13 cellular contexts compared by ENCODE assay signal in genomic region chr17:27491713-27492190, GRCh38. TPM values are rescaled to one million over a fixed set of nuclear protein-coding genes. Genes with fewer than 3 reads are reported as not detected.
DNase-seq lines count a peak whose midpoint lies in the region; ATAC-seq, FAIRE-seq and TF ChIP-seq lines count a peak whose summit lies in the region.
"Had no signal": no experiment of that assay in that cellular context is flagged by ENCODE, and none has a peak within 500 bp of the region (broad histone marks: within the 10 kb centered on the region; RNA-seq: fewer than 3 reads in every experiment).

No MANE protein-coding gene starts in this region.

- POLR2A ChIA-PET in activated CD4-positive, alpha-beta memory T cell treated with anti-CD3 and anti-CD28 coated beads for 36 hours (lab: Charles Lee): no interaction called here

- H2AFZ ChIP-seq in astrocyte (ENCODE audit: low read depth, low read length): no peak overlapping the region

- H3K27ac ChIP-seq in CD4-positive, CD25-positive, alpha-beta regulatory T cell (ENCODE audit: insufficient read depth, low read length, poor library complexity, severe bottlenecking): no peak overlapping the region
- H3K27ac ChIP-seq in HUES64 (ENCODE audit: low read depth, low read length): no peak overlapping the region
- no peak overlapping the region for H3K27ac ChIP-seq in astrocyte (ENCODE audit: low read depth, low read length)

- no peaks in the 10 kb centered on the region for H3K4me1 ChIP-seq in CD4-positive, CD25-positive, alpha-beta regulatory T cell (ENCODE audit: control insufficient read depth, insufficient read depth, low read length, poor library complexity, severe bottlenecking)
- H3K4me1 ChIP-seq in HUES64 (ENCODE audit: insufficient read depth, low read length) (peaks cover 76% of the 10 kb centered on the region), astrocyte (ENCODE audit: insufficient read depth, low read length) (peaks cover 15% of the 10 kb centered on the region)

- H3K4me2 ChIP-seq in astrocyte (ENCODE audit: low read length): no peak overlapping the region

- H3K36me3 ChIP-seq in CD4-positive, CD25-positive, alpha-beta regulatory T cell (ENCODE audit: control insufficient read depth, insufficient read depth, low read length): no peaks in the 10 kb centered on the region
- no peaks in the 10 kb centered on the region for H3K36me3 ChIP-seq in HUES64 (ENCODE audit: insufficient read depth, low read length)
- no peaks in the 10 kb centered on the region for H3K36me3 ChIP-seq in astrocyte (ENCODE audit: insufficient read depth, low read length)

- H3K27me3 ChIP-seq in CD4-positive, CD25-positive, alpha-beta regulatory T cell (ENCODE audit: control insufficient read depth, insufficient read depth, low read length): no peaks in the 10 kb centered on the region
- H3K27me3 ChIP-seq in HUES64 (ENCODE audit: insufficient read depth, low read length) (no peaks in the 10 kb centered on the region), astrocyte (ENCODE audit: insufficient read depth, low read length) (no peaks in the 10 kb centered on the region)

- no peak for DNase-seq in CD4-positive, CD25-positive, alpha-beta regulatory T cell
- peak; percentile 16 for DNase-seq in astrocyte (ENCODE audit: low read depth)
- no peak for DNase-seq in natural killer cell
- DNase-seq in stimulated activated CD4-positive, alpha-beta T cell treated with anti-CD3 and anti-CD28 coated beads, Interleukin-15, amount 100 ng/mL, for 24 hours: no peak
- DNase-seq in activated CD4-positive, alpha-beta memory T cell treated with anti-CD3 and anti-CD28 coated beads for 36 hours: no peak
- DNase-seq: DMS79, RPMI8226 had no signal

- CTCF ChIA-PET in activated CD4-positive, alpha-beta memory T cell treated with anti-CD3 and anti-CD28 coated beads for 36 hours (lab: Charles Lee): interaction anchor here (1.2 kb wide), 1 partner anchor 163 kb away, joined by 3 read pairs; no protein-coding TSS in a partner anchor

- peaks cover 12% of the 10 kb centered on the region for H3K36me3 Mint-ChIP-seq in CD4-positive, CD25-positive, alpha-beta regulatory T cell
- H3K36me3 Mint-ChIP-seq in astrocyte (ENCODE audit: low read depth, unreplicated experiment) (peaks cover 12% of the 10 kb centered on the region), natural killer cell (no peaks in the 10 kb centered on the region)
- H3K36me3 Mint-ChIP-seq in activated CD4-positive, alpha-beta memory T cell treated with anti-CD3 and anti-CD28 coated beads for 36 hours: peaks cover 13% of the 10 kb centered on the region

- ATAC-seq in CD4-positive, CD25-positive, alpha-beta regulatory T cell (ENCODE audit: low read depth in 2 of 2): no peak
- ATAC-seq in natural killer cell (peak in 2 of 3 donors; percentile 48 to 74), HG03196 (IDR thresholded peaks at IDR 0.05; ENCODE audit: unreplicated experiment) (no peak), HG03432 (IDR thresholded peaks at IDR 0.05; ENCODE audit: unreplicated experiment) (no peak)

- H3K4me1 Mint-ChIP-seq in CD4-positive, CD25-positive, alpha-beta regulatory T cell: peaks cover 6 to 28% (median 17%) of the 10 kb centered on the region in 4 donors
- peaks cover 58% of the 10 kb centered on the region for H3K4me1 Mint-ChIP-seq in astrocyte (ENCODE audit: low read depth, unreplicated experiment)
- H3K4me1 Mint-ChIP-seq in natural killer cell: peaks cover 33 to 45% of the 10 kb centered on the region in 2 donors
- peaks cover 18% of the 10 kb centered on the region for H3K4me1 Mint-ChIP-seq in activated CD4-positive, alpha-beta memory T cell treated with anti-CD3 and anti-CD28 coated beads for 36 hours (ENCODE audit: low read depth)

- TF ChIP-seq CTCF in astrocyte (IDR thresholded peaks at IDR 0.05; ENCODE audit: insufficient read depth, low read depth, low read length) (no peak), natural killer cell (IDR thresholded peaks at IDR 0.05) (no peak)

- H3K4me3 ChIP-seq in CD4-positive, CD25-positive, alpha-beta regulatory T cell (ENCODE audit: low read depth, low read length): no peak overlapping the region
- H3K4me3 ChIP-seq in HUES64 (ENCODE audit: low read length) (no peak overlapping the region), astrocyte (ENCODE audit: insufficient read depth, low read depth, low read length) (no peak overlapping the region)

- FAIRE-seq in astrocyte (lab: Jason Lieb, UNC): no peak
- FAIRE-seq: endothelial cell of umbilical vein, TTC549, urothelium cell line had no signal

- H3K9me3 ChIP-seq in CD4-positive, CD25-positive, alpha-beta regulatory T cell (ENCODE audit: control insufficient read depth in 2 of 2, low read length in 2 of 2): no peaks in the 10 kb centered on the region
- H3K9me3 ChIP-seq in HUES64 (ENCODE audit: insufficient read depth, low read depth, low read length): no peaks in the 10 kb centered on the region
- H3K9me3 ChIP-seq in astrocyte (ENCODE audit: insufficient read depth, low read depth, low read length): no peaks in the 10 kb centered on the region

- no peak overlapping the region for H3K4me3 Mint-ChIP-seq in CD4-positive, CD25-positive, alpha-beta regulatory T cell
- peak overlapping the region; percentile 40 for H3K4me3 Mint-ChIP-seq in astrocyte (ENCODE audit: unreplicated experiment)
- H3K4me3 Mint-ChIP-seq in natural killer cell: no peak overlapping the region
- H3K4me3 Mint-ChIP-seq in activated CD4-positive, alpha-beta memory T cell treated with anti-CD3 and anti-CD28 coated beads for 36 hours: no peak overlapping the region

- peaks cover 87% of the 10 kb centered on the region for H4K20me1 ChIP-seq in astrocyte (ENCODE audit: insufficient read depth, low read length)

- peak overlapping the region in 2 of 3 donors; percentile 29 to 32 for H3K27ac Mint-ChIP-seq in CD4-positive, CD25-positive, alpha-beta regulatory T cell
- H3K27ac Mint-ChIP-seq in astrocyte (ENCODE audit: unreplicated experiment) (peak overlapping the region; percentile 18), natural killer cell (peak overlapping the region in 1 of 2 donors; percentile 63)
- H3K27ac Mint-ChIP-seq in activated CD4-positive, alpha-beta memory T cell treated with anti-CD3 and anti-CD28 coated beads for 36 hours: no peak overlapping the region

- H3K9me3 Mint-ChIP-seq in CD4-positive, CD25-positive, alpha-beta regulatory T cell: no peaks in the 10 kb centered on the region
- H3K9me3 Mint-ChIP-seq in astrocyte (ENCODE audit: unreplicated experiment) (no peaks in the 10 kb centered on the region), natural killer cell (no peaks in the 10 kb centered on the region)
- H3K9me3 Mint-ChIP-seq in activated CD4-positive, alpha-beta memory T cell treated with anti-CD3 and anti-CD28 coated beads for 36 hours: no peaks in the 10 kb centered on the region

- H3K9ac ChIP-seq in HUES64 (ENCODE audit: low read depth, low read length): peak overlapping the region; percentile 30; the same call in 1 of the 2 replicates
- no peak overlapping the region for H3K9ac ChIP-seq in astrocyte (ENCODE audit: low read length)

- H3K27me3 Mint-ChIP-seq in CD4-positive, CD25-positive, alpha-beta regulatory T cell: no peaks in the 10 kb centered on the region
- H3K27me3 Mint-ChIP-seq in astrocyte (ENCODE audit: low read depth, unreplicated experiment) (no peaks in the 10 kb centered on the region), natural killer cell (ENCODE audit: low read depth in 2 of 2) (no peaks in the 10 kb centered on the region)
- H3K27me3 Mint-ChIP-seq in activated CD4-positive, alpha-beta memory T cell treated with anti-CD3 and anti-CD28 coated beads for 36 hours: no peaks in the 10 kb centered on the region

- 58% methylated on average over 12 of the region's 12 CpGs for WGBS in HUES64

- intact Hi-C loops in natural killer cell (cut with micrococcal nuclease): no loop called here
- intact Hi-C loops in activated CD4-positive, alpha-beta memory T cell treated with anti-CD3 and anti-CD28 coated beads for 36 hours (cut with micrococcal nuclease): no loop called here

- peaks cover 85% of the 10 kb centered on the region for H3K79me2 ChIP-seq in astrocyte (ENCODE audit: insufficient read depth, low read length)

RNA-seq across cellular contexts. Expression of gene KSR1, which starts 35.5 kb away (rescaled TPM):
- 69.5 TPM for total RNA-seq in CD4-positive, CD25-positive, alpha-beta regulatory T cell
- polyA plus RNA-seq in CD4-positive, CD25-positive, alpha-beta regulatory T cell: 1 to 10 TPM; 1.2 to 3.1 (median 1.5) TPM
- 15.2 TPM for polyA plus RNA-seq in HUES64 (2013, experiment 1 of 2)
- polyA plus RNA-seq in HUES64 (2013, experiment 2 of 2): 12.9 TPM
- 85.2 and 90.2 TPM in 2 replicates for total RNA-seq in astrocyte
- total RNA-seq in natural killer cell: 10 to 100 TPM; 46.4 to 63.1 (median 59.2) TPM
- 10 to 100 TPM; 55.0 to 60.8 TPM for total RNA-seq in activated CD4-positive, alpha-beta memory T cell treated with anti-CD3 and anti-CD28 coated beads for 36 hours

Comparison
In these comparisons a context has a peak if more than half of its experiments do, and no peak if none do; other contexts are left out.
1. ATAC-seq: peak in natural killer cell (2 of 3); none in CD4-positive, CD25-positive, alpha-beta regulatory T cell (0 of 2), HG03196 (single experiment) and HG03432 (single experiment).